ENCODE assay signal across 2 cellular contexts in genomic region chr4:68174389-68174788, GRCh38. TPM values are rescaled to one million over a fixed set of nuclear protein-coding genes. Genes with fewer than 3 reads are reported as not detected.
"Had no signal": no experiment of that assay in that cellular context is flagged by ENCODE, and none has a peak within 500 bp of the region (broad histone marks: within the 10 kb centered on the region; RNA-seq: fewer than 3 reads in every experiment).

No MANE protein-coding gene starts in this region.

RNA-seq across cellular contexts. Expression of gene TMPRSS11F, which starts 44.7 kb away (rescaled TPM):
- total RNA-seq: G401, GM12878 had no signal
- polyA plus RNA-seq: GM12878 had no signal
